In the genomic region with DNA sequence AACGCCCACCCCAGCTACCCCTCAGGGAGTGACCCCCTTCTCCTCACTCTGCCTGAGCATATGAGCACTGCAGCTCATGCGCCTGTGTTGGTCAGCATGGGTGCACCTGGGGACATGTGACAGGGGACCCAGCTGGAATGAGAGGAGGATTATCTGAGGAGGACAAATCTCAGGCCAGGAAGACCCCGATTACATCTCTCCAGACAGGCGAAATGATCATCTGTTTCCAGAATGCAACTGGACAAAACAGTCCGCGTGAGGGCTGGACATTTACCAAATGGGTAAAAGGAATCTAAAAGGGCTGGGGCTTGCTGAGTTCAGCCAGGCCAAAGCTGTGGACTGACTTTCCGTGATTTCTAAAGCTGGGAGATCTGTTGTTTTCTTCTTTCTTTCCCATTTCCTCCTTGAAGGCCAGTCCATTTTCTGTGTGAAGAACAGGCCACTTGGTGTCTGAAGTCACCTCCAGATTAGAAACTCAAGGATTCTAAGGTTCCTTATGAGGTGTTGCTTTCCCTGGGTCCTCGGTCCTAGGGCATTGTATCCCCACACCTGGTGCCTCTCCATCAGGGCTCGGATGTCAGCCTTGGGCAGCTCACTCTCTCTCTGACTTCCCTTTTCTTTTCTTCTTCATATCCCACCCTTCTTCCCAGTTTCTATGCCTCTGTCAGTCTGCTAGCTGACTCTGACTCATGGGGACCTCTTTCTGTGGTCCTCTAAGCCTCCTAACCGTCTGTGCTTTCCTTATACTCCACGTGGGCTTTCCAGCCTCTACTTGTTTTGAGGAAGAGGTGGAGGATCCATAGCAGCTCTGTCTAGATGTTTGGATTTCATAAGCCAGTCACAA, we compare ENCODE assay signal across 17 cellular contexts. TPM values are rescaled to one million over a fixed set of nuclear protein-coding genes. Genes with fewer than 3 reads are reported as not detected.
DNase-seq lines count a peak whose midpoint lies in the region; ATAC-seq, FAIRE-seq and TF ChIP-seq lines count a peak whose summit lies in the region.
"Had no signal": no experiment of that assay in that cellular context is flagged by ENCODE, and none has a peak within 500 bp of the region (broad histone marks: within the 10 kb centered on the region; RNA-seq: fewer than 3 reads in every experiment).

No MANE protein-coding gene starts in this region.

- TF ChIP-seq CTCF in astrocyte of the cerebellum (IDR thresholded peaks at IDR 0.05; ENCODE audit: low read depth, low read length, missing control alignments) (no peak), heart left ventricle (IDR thresholded peaks at IDR 0.05) (no peak), psoas muscle (IDR thresholded peaks at IDR 0.05) (no peak)

- ATAC-seq in heart left ventricle (peak in 3 of 4 donors; percentile 1 to 12 (median 4)), psoas muscle (peak in 2 of 4 donors; percentile 2 to 17), GM18873 (IDR thresholded peaks at IDR 0.05; ENCODE audit: low FRiP score, unreplicated experiment) (no peak)

- H3K27me3 ChIP-seq in heart left ventricle (no peaks in the 10 kb centered on the region), psoas muscle (ENCODE audit: insufficient read depth in 3 of 3, low read length in 2 of 3) (no peaks in the 10 kb centered on the region), small intestine (ENCODE audit: control insufficient read depth in 2 of 2, insufficient read depth in 2 of 2, low read length in 2 of 2) (no peaks in the 10 kb centered on the region), HAP-1 (ENCODE audit: low read depth) (no peaks in the 10 kb centered on the region)

- H3K27ac ChIP-seq in heart left ventricle (peak overlapping the region; percentile 57 to 92 (median 76)), psoas muscle (peak overlapping the region; percentile 67), small intestine (ENCODE audit: low read depth in 1 of 2, low read length in 1 of 2) (peak overlapping the region in 1 of 2 donors; percentile 83)

- H3K36me3 ChIP-seq in heart left ventricle (no peaks in the 10 kb centered on the region), psoas muscle (ENCODE audit: insufficient read depth in 1 of 2, low read depth in 1 of 2) (no peaks in the 10 kb centered on the region), small intestine (ENCODE audit: control insufficient read depth in 2 of 2, insufficient read depth in 2 of 2, low read length in 2 of 2) (no peaks in the 10 kb centered on the region), HAP-1 (replicated peaks) (no peaks in the 10 kb centered on the region)
- H3K36me3 ChIP-seq: tibial artery had no signal

- intact Hi-C loops in heart left ventricle (cut with DNase I) (no loop called here), psoas muscle (cut with DNase I) (no loop called here)

- DNase-seq in CD1c-positive myeloid dendritic cell (ENCODE audit: extremely low spot score) (peak; percentile 23), astrocyte of the cerebellum (ENCODE audit: low read depth) (peak; percentile 52), heart left ventricle (peak in 2 of 5 donors; percentile 50 to 66), psoas muscle (peak in 1 of 2 donors; percentile 55), small intestine (no peak), HAP-1 (ENCODE audit: low spot score in 2 of 2) (no peak), NCI-H2081 treated with DMSO at 0.1 percent for 48 hours (lab: John Stamatoyannopoulos, UW) (no peak)
- DNase-seq: activated CD8-positive, alpha-beta memory T cell treated with anti-CD3 and anti-CD28 coated beads, Interleukin-2, amount 50 U/mL, for 4 hours; AML-193; GDM1; hippocampal formation; naive B cell; stimulated activated CD4-positive, alpha-beta T cell treated with anti-CD3 and anti-CD28 coated beads, Interleukin-2, amount 100 ng/mL, for 48 hours; T-helper 2 cell had no signal

- in situ Hi-C loops in astrocyte of the cerebellum (cut with HindIII; ENCODE audit: low sequenced_read_pairs) (no loop called here), HAP-1 (cut with MboI; ENCODE audit: low sequenced_read_pairs) (no loop called here)

- FAIRE-seq in small intestine (lab: Jason Lieb, UNC), result no peak
- FAIRE-seq: H1 had no signal

- H3K4me3 ChIP-seq in astrocyte of the cerebellum (ENCODE audit: low read depth, low read length) (no peak overlapping the region), heart left ventricle (peak overlapping the region in 2 of 12 donors; percentile 18 to 19), psoas muscle (no peak overlapping the region), small intestine (ENCODE audit: low read depth in 1 of 2, low read length in 2 of 2) (no peak overlapping the region), HAP-1 (no peak overlapping the region)
- H3K4me3 ChIP-seq: tibial artery had no signal

- no peak for TF ChIP-seq POLR2A in heart left ventricle (IDR thresholded peaks at IDR 0.05)

- H3K9me3 ChIP-seq in heart left ventricle, result no peaks in the 10 kb centered on the region
- H3K9me3 ChIP-seq in psoas muscle, result no peaks in the 10 kb centered on the region
- H3K9me3 ChIP-seq in small intestine (ENCODE audit: control insufficient read depth, low read depth), result no peaks in the 10 kb centered on the region
- no peaks in the 10 kb centered on the region for H3K9me3 ChIP-seq in HAP-1
- H3K9me3 ChIP-seq: tibial artery had no signal

- 50 to 64% (median 57%) methylated on average over 11 of the region's 11 CpGs for WGBS in heart left ventricle, 4 donors
- WGBS in psoas muscle, 3 donors, result 31 to 38% (median 32%) methylated on average over 11 of the region's 11 CpGs
- 58 to 74% (median 72%) methylated on average over 11 of the region's 11 CpGs for WGBS in small intestine, 3 donors

- H3K4me1 ChIP-seq in heart left ventricle, result peaks cover 3 to 85% (median 40%) of the 10 kb centered on the region in 12 donors
- peaks cover 14% of the 10 kb centered on the region for H3K4me1 ChIP-seq in psoas muscle
- H3K4me1 ChIP-seq in small intestine (ENCODE audit: control insufficient read depth in 2 of 2, insufficient read depth in 1 of 2, low read depth in 1 of 2, low read length in 1 of 2), result no peaks in the 10 kb centered on the region
- no peaks in the 10 kb centered on the region for H3K4me1 ChIP-seq in HAP-1

RNA-seq across cellular contexts. Expression of a gene that starts 8.2 kb away (rescaled TPM):
- total RNA-seq in heart left ventricle, result 100 to 1,000 TPM in 3 of 9 donors, 10 to 100 TPM in 6; 19.8 to 367 (median 81.1) TPM
- polyA plus RNA-seq in heart left ventricle, result 10 to 100 TPM; 21.5 to 33.2 TPM
- total RNA-seq in psoas muscle, result 10 to 100 TPM; 19.0 to 38.0 (median 33.9) TPM
- polyA plus RNA-seq in psoas muscle, result 10 to 100 TPM in 2 of 3 donors, 1 to 10 TPM in 1; 7.9 to 14.4 (median 13.1) TPM
- polyA plus RNA-seq in small intestine, result 10 to 100 TPM in 2 of 3 donors, 1 to 10 TPM in 1; 2.0 to 67.4 (median 16.5) TPM

RNA-seq across cellular contexts. Expression of a gene that starts 14.3 kb away (rescaled TPM):
- total RNA-seq in heart left ventricle, result 10 to 100 TPM; 22.2 to 40.2 (median 28.2) TPM
- 10 to 100 TPM; 17.5 to 31.1 TPM for polyA plus RNA-seq in heart left ventricle
- 10 to 100 TPM; 24.7 to 46.7 (median 32.0) TPM for total RNA-seq in psoas muscle
- polyA plus RNA-seq in psoas muscle, result 10 to 100 TPM; 26.0 to 41.3 (median 29.7) TPM
- 10 to 100 TPM; 16.1 to 30.0 (median 25.5) TPM for polyA plus RNA-seq in small intestine

RNA-seq across cellular contexts. Expression of a gene that starts 29.0 kb away (rescaled TPM):
- total RNA-seq in heart left ventricle (100 to 1,000 TPM in 7 of 9 donors, 10 to 100 TPM in 2; 62.5 to 214 (median 129) TPM), psoas muscle (10 to 100 TPM; 43.0 to 55.4 (median 47.3) TPM)
- polyA plus RNA-seq in heart left ventricle (10 to 100 TPM; 77.7 to 92.5 TPM), psoas muscle (10 to 100 TPM; 41.3 to 59.8 (median 51.8) TPM), small intestine (100 to 1,000 TPM in 2 of 3 donors, 10 to 100 TPM in 1; 78.9 to 116 (median 114) TPM)

RNA-seq across cellular contexts. Expression of a gene that starts 29.2 kb away (rescaled TPM):
- total RNA-seq in heart left ventricle (10 to 100 TPM in 5 of 9 donors, 1 to 10 TPM in 4; 3.5 to 14.8 (median 10.8) TPM), psoas muscle (10 to 100 TPM in 1 of 4 donors, 1 to 10 TPM in 3; 5.3 to 11.8 (median 8.2) TPM)
- polyA plus RNA-seq in heart left ventricle (1 to 10 TPM; 3.0 to 8.4 TPM), psoas muscle (1 to 10 TPM; 4.3 to 8.0 (median 7.2) TPM), small intestine (1 to 10 TPM; 2.9 to 4.2 (median 3.8) TPM)

RNA-seq across cellular contexts. Expression of a gene that starts 32.8 kb away (rescaled TPM):
- total RNA-seq in heart left ventricle (1 to 10 TPM in 7 of 9 donors, not detected in 2; 1.1 to 4.0 (median 1.8) TPM), psoas muscle (1 to 10 TPM; 1.3 to 2.7 (median 1.9) TPM)
- polyA plus RNA-seq in heart left ventricle (1 to 10 TPM in 1 of 2 donors, under 1 TPM in 1; 0.58 to 2.7 TPM), psoas muscle (1 to 10 TPM; 1.0 to 2.7 (median 1.6) TPM), small intestine (1 to 10 TPM in 1 of 3 donors, not detected in 2; 1.8 TPM)

Comparison
In these comparisons a context has a peak if more than half of its experiments do, and no peak if none do; other contexts are left out.
1. DNase-seq: peak in CD1c-positive myeloid dendritic cell (single experiment) and astrocyte of the cerebellum (single experiment); none in small intestine (single experiment), HAP-1 (0 of 2) and NCI-H2081 treated with DMSO at 0.1 percent for 48 hours (single experiment).